In genomic region chr2:73985318-73986084, GRCh38 we compare ENCODE assay signal across 8 cellular contexts. TPM values are rescaled to one million over a fixed set of nuclear protein-coding genes. Genes with fewer than 3 reads are reported as not detected.
DNase-seq lines count a peak whose midpoint lies in the region; ATAC-seq and TF ChIP-seq lines count a peak whose summit lies in the region.

No MANE protein-coding gene starts in this region.

- H3K9me3 Mint-ChIP-seq in chondrocyte (ENCODE audit: low read depth) (no peaks in the 10 kb centered on the region), memory B cell (no peaks in the 10 kb centered on the region)
- H3K9me3 Mint-ChIP-seq in stimulated activated naive B cell treated with anti-CD40 and anti-IgM and Interleukin-4, amounts not matched to agents 10 μg/mL and 1 μg/mL and 100 μg/mL, for 72 hours, result peaks cover under 1 to 5% of the 10 kb centered on the region in 2 donors

- H3K36me3 Mint-ChIP-seq in chondrocyte (ENCODE audit: low read depth) (no peaks in the 10 kb centered on the region), memory B cell (peaks cover 15% of the 10 kb centered on the region)
- peaks cover 43 to 49% of the 10 kb centered on the region in 2 donors for H3K36me3 Mint-ChIP-seq in stimulated activated naive B cell treated with anti-CD40 and anti-IgM and Interleukin-4, amounts not matched to agents 10 μg/mL and 1 μg/mL and 100 μg/mL, for 72 hours

- H3K4me1 Mint-ChIP-seq in chondrocyte (ENCODE audit: low read depth) (peaks cover 56% of the 10 kb centered on the region), memory B cell (peaks cover 64% of the 10 kb centered on the region)
- H3K4me1 Mint-ChIP-seq in stimulated activated naive B cell treated with anti-CD40 and anti-IgM and Interleukin-4, amounts not matched to agents 10 μg/mL and 1 μg/mL and 100 μg/mL, for 72 hours, result peaks cover 71 to 85% of the 10 kb centered on the region in 2 donors

- H3K4me1 ChIP-seq in HUES6 (ENCODE audit: control insufficient read depth, insufficient read depth, low read length), result peaks cover 44% of the 10 kb centered on the region

- H3K27ac Mint-ChIP-seq in chondrocyte (ENCODE audit: unreplicated experiment) (no peak overlapping the region), memory B cell (peak overlapping the region; percentile 91)
- H3K27ac Mint-ChIP-seq in stimulated activated naive B cell treated with anti-CD40 and anti-IgM and Interleukin-4, amounts not matched to agents 10 μg/mL and 1 μg/mL and 100 μg/mL, for 72 hours, result peak overlapping the region; percentile 96

- H3K27ac ChIP-seq in HUES6 (ENCODE audit: low read depth, low read length), result no peak overlapping the region; the same call in 1 of the 2 replicates
- peak overlapping the region; percentile 100 for H3K27ac ChIP-seq in VCaP

- peaks cover 16% of the 10 kb centered on the region for H3K27me3 Mint-ChIP-seq in chondrocyte (ENCODE audit: low read depth)
- H3K27me3 Mint-ChIP-seq in memory B cell, result no peaks in the 10 kb centered on the region
- H3K27me3 Mint-ChIP-seq in stimulated activated naive B cell treated with anti-CD40 and anti-IgM and Interleukin-4, amounts not matched to agents 10 μg/mL and 1 μg/mL and 100 μg/mL, for 72 hours, result no peaks in the 10 kb centered on the region

- TF ChIP-seq CTCF in VCaP (conservative IDR thresholded peaks at IDR 0.05), result no peak
- no peak for TF ChIP-seq CTCF in chondrocyte (IDR thresholded peaks at IDR 0.05)

- peak overlapping the region; percentile 71 for H3K4me3 Mint-ChIP-seq in chondrocyte (ENCODE audit: unreplicated experiment)
- H3K4me3 Mint-ChIP-seq in memory B cell, result peak overlapping the region; percentile 86
- peak overlapping the region; percentile 86 to 92 for H3K4me3 Mint-ChIP-seq in stimulated activated naive B cell treated with anti-CD40 and anti-IgM and Interleukin-4, amounts not matched to agents 10 μg/mL and 1 μg/mL and 100 μg/mL, for 72 hours

- H3K4me3 ChIP-seq in HUES6 (ENCODE audit: low read depth, low read length), result peak overlapping the region; percentile 64

- ATAC-seq in GM19351 (IDR thresholded peaks at IDR 0.05; ENCODE audit: unreplicated experiment), result peak; percentile 25
- ATAC-seq in memory B cell (ENCODE audit: low read depth), result peak; percentile 71
- peak; percentile 70 to 75 for ATAC-seq in stimulated activated naive B cell treated with anti-CD40 and anti-IgM and Interleukin-4, amounts not matched to agents 10 μg/mL and 1 μg/mL and 100 μg/mL, for 72 hours (replicated peaks)

- no peaks in the 10 kb centered on the region for H3K9me3 ChIP-seq in HUES6 (ENCODE audit: control insufficient read depth, insufficient read depth, low read depth, low read length)

- H3K27me3 ChIP-seq in HUES6 (ENCODE audit: control insufficient read depth, insufficient read depth, low read length), result peaks cover 57% of the 10 kb centered on the region

- peak; percentile 91 for DNase-seq in CD1c-positive myeloid dendritic cell (ENCODE audit: extremely low spot score)
- no peak for DNase-seq in chondrocyte (ENCODE audit: low spot score)
- peak; percentile 78 to 83 for DNase-seq in memory B cell (ENCODE audit: low spot score in 2 of 2)
- peak; percentile 89 for DNase-seq in stimulated activated naive B cell treated with anti-CD40 and anti-IgM and Interleukin-4, amounts not matched to agents 10 μg/mL and 1 μg/mL and 100 μg/mL, for 72 hours
- DNase-seq in ecto neural progenitor cell (ENCODE audit: low spot score), result no peak

- H3K9ac ChIP-seq in HUES6 (ENCODE audit: low read length), result peak overlapping the region; percentile 75

- H3K36me3 ChIP-seq in HUES6 (ENCODE audit: control insufficient read depth, insufficient read depth, low read length), result no peaks in the 10 kb centered on the region; the same call in 1 of the 2 replicates

RNA-seq across cellular contexts. Expression of gene TET3, which starts 0.8 kb away (rescaled TPM):
- 13.1 to 32.2 TPM (median 31.8 TPM) in 3 replicates for total RNA-seq in chondrocyte

RNA-seq across cellular contexts. Expression of gene DGUOK, which starts 58.8 kb away (rescaled TPM):
- total RNA-seq in chondrocyte, result 58.1 to 60.8 TPM (median 58.9 TPM) in 3 replicates

Comparison
In these comparisons a context has a peak if more than half of its experiments do, and no peak if none do; other contexts are left out.
1. DNase-seq: peak in CD1c-positive myeloid dendritic cell (single experiment), memory B cell (2 of 2) and stimulated activated naive B cell treated with anti-CD40 and anti-IgM and Interleukin-4, amounts not matched to agents 10 μg/mL and 1 μg/mL and 100 μg/mL, for 72 hours (single experiment); none in chondrocyte (single experiment) and ecto neural progenitor cell (single experiment).
2. Peak in every context shown above with its lines, with median percentiles within 50 percentile points of each other: ATAC-seq and H3K4me3 Mint-ChIP-seq.